8 cellular contexts compared by ENCODE assay signal in genomic region chr3:75502769-75503759, GRCh38.
DNase-seq lines count a peak whose midpoint lies in the region; TF ChIP-seq lines count a peak whose summit lies in the region.
"Not testable (repeated sequence)": the region's sequence is repeated elsewhere in the genome, so short reads cannot be mapped to it uniquely, and the experiment has no call there.

No MANE protein-coding gene starts in this region.

- H3K4me1 ChIP-seq in HUES48 (ENCODE audit: control insufficient read depth, insufficient read depth, low read length); endodermal cell (ENCODE audit: control insufficient read depth, insufficient read depth, low read length); muscle layer of duodenum (ENCODE audit: control insufficient read depth in 1 of 2, insufficient read depth in 2 of 2, low read length in 2 of 2); skeletal muscle satellite cell (ENCODE audit: control insufficient read depth, insufficient read depth, low read length): not testable (repeated sequence)

- not testable (repeated sequence) for H3K36me3 ChIP-seq in HUES48 (ENCODE audit: control insufficient read depth, insufficient read depth, low read length); WERI-Rb-1; muscle layer of duodenum (ENCODE audit: control insufficient read depth in 1 of 2, insufficient read depth in 2 of 2, low read length in 2 of 2); skeletal muscle satellite cell (ENCODE audit: insufficient read depth, low read length)
- peaks cover 10% of the 10 kb centered on the region for H3K36me3 ChIP-seq in endodermal cell (ENCODE audit: control insufficient read depth, insufficient read depth, low read length)

- H3K27me3 Mint-ChIP-seq in endodermal cell (ENCODE audit: insufficient read depth) = not testable (repeated sequence)

- peak overlapping the region; percentile 87 for H3K27ac Mint-ChIP-seq in endodermal cell

- peak overlapping the region; percentile 37 for H3K4me2 ChIP-seq in skeletal muscle satellite cell (ENCODE audit: low read length)

- DNase-seq in NCI-H510A treated with DMSO at 0.1 percent for 48 hours (lab: John Stamatoyannopoulos, UW) (peak; percentile 40), WERI-Rb-1 (peak; percentile 48), endodermal cell (peak; percentile 68), inferior parietal cortex (ENCODE audit: extremely low spot score) (peak; percentile 5)

- H3K36me3 Mint-ChIP-seq in endodermal cell (ENCODE audit: low read depth) = peaks cover 44% of the 10 kb centered on the region

- H3K4me1 Mint-ChIP-seq in endodermal cell = peaks cover 38% of the 10 kb centered on the region

- H3K27me3 ChIP-seq in HUES48 (ENCODE audit: control insufficient read depth, insufficient read depth, low read length); WERI-Rb-1 (ENCODE audit: insufficient read depth, low read depth, severe bottlenecking); endodermal cell (ENCODE audit: control insufficient read depth, insufficient read depth, low read length, poor library complexity, severe bottlenecking); muscle layer of duodenum (ENCODE audit: low read depth, low read length); skeletal muscle satellite cell (ENCODE audit: control insufficient read depth, insufficient read depth, low read length): not testable (repeated sequence)

- H3K9me3 Mint-ChIP-seq in endodermal cell = peaks cover 95% of the 10 kb centered on the region

- H3K4me3 Mint-ChIP-seq in endodermal cell = peak overlapping the region; percentile 32

- H3K9me3 ChIP-seq in HUES48 (ENCODE audit: control insufficient read depth, insufficient read depth, low read length); WERI-Rb-1 (ENCODE audit: severe bottlenecking); muscle layer of duodenum (ENCODE audit: control insufficient read depth in 1 of 2, low read length in 2 of 2); skeletal muscle satellite cell (replicated peaks; ENCODE audit: low read length): not testable (repeated sequence)
- H3K9me3 ChIP-seq in endodermal cell (ENCODE audit: control insufficient read depth, low read length) = peaks cover 94% of the 10 kb centered on the region

- 66 to 69% methylated on average over 15 to 18 of the region's 18 CpGs for WGBS in endodermal cell (ENCODE audit: insufficient coverage in 1 of 2, insufficient read length in 1 of 2), 2 experiments

- H3K27ac ChIP-seq in C4-2B; endodermal cell (ENCODE audit: low read depth, low read length): not testable (repeated sequence)
- peak overlapping the region; percentile 70 for H3K27ac ChIP-seq in HUES48 (ENCODE audit: low read depth, low read length)
- peak overlapping the region; percentile 9; the same call in 1 of the 2 replicates for H3K27ac ChIP-seq in WERI-Rb-1
- H3K27ac ChIP-seq in muscle layer of duodenum (ENCODE audit: low read length) = peak overlapping the region; percentile 56

- peak; percentile 24 for TF ChIP-seq CTCF in C4-2B (conservative IDR thresholded peaks at IDR 0.05)
- peak; percentile 47; the same call in 1 of the 2 replicates for TF ChIP-seq CTCF in WERI-Rb-1 (IDR thresholded peaks at IDR 0.05; ENCODE audit: low read depth, low read length)
- peak; percentile 57 for TF ChIP-seq CTCF in endodermal cell (conservative IDR thresholded peaks at IDR 0.05)

- H3K4me3 ChIP-seq in HUES48 (ENCODE audit: low read depth, low read length); skeletal muscle satellite cell (ENCODE audit: low read length): not testable (repeated sequence)
- peak overlapping the region; percentile 47 for H3K4me3 ChIP-seq in WERI-Rb-1 (ENCODE audit: low read depth, low read length)
- peak overlapping the region; percentile 77 for H3K4me3 ChIP-seq in endodermal cell (ENCODE audit: low read length)
- peak overlapping the region; percentile 24 to 46 for H3K4me3 ChIP-seq in muscle layer of duodenum (ENCODE audit: low read depth in 1 of 2, low read length in 2 of 2)

- H3K9ac ChIP-seq in HUES48 (ENCODE audit: low read depth, low read length); skeletal muscle satellite cell (ENCODE audit: low read depth, low read length): not testable (repeated sequence)
- peak overlapping the region; percentile 43 for H3K9ac ChIP-seq in endodermal cell (ENCODE audit: extremely low read depth, low read length, poor library complexity, severe bottlenecking)

Comparison
In these comparisons a context has a peak if more than half of its experiments do, and no peak if none do; other contexts are left out.
1. DNase-seq: peak in every context shown above with its lines; median percentile 68 in endodermal cell; 48 in WERI-Rb-1; 40 in NCI-H510A treated with DMSO at 0.1 percent for 48 hours; 5 in inferior parietal cortex.